19 cellular contexts compared by ENCODE assay signal in the genomic region with DNA sequence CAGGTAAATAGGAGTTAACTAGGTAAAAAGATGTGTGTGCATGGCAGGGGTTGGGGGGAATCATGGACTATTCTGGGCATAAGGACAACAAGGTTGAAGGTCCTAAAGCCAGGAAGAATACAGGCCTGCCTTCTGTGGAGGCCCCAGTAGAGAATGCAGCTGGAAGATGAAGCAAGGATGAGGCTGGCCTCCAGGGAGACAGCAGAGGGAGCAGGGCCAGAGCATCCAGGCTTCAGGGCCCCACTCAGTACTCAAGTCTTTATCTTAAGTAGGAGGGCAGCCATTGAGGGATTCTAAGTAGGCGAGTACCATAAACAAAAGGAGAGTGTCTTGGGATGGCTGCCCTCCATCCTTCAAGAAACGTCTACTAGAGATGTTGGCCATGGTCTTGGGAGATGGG.
A peak's percentile ranks its signal among the peaks of the same experiment; 100 is the strongest.
DNase-seq lines count a peak whose midpoint lies in the region; ATAC-seq, FAIRE-seq and TF ChIP-seq lines count a peak whose summit lies in the region.
"Had no signal": no experiment of that assay in that cellular context is flagged by ENCODE, and none has a peak within 500 bp of the region (broad histone marks: within the 10 kb centered on the region; RNA-seq: fewer than 3 reads in every experiment).

No MANE protein-coding gene starts in this region.

- peak overlapping the region; percentile 63 for H3K27ac Mint-ChIP-seq in astrocyte (ENCODE audit: unreplicated experiment)
- H3K27ac Mint-ChIP-seq in neural crest cell (ENCODE audit: unreplicated experiment): peak overlapping the region; percentile 70
- H3K27ac Mint-ChIP-seq in activated T-helper 17 cell treated with anti-CD3 and anti-CD28 coated beads, Interleukin-2, amount 50 U/mL, for 72 hours: no peak overlapping the region
- H3K27ac Mint-ChIP-seq: H9 had no signal

- DNase-seq in astrocyte (ENCODE audit: low read depth) (no peak), esophagus squamous epithelium (lab: John Stamatoyannopoulos, UW) (no peak), neural crest cell (ENCODE audit: low read depth, low spot score) (no peak), NCI-H146 treated with DMSO at 0.1 percent for 48 hours (lab: John Stamatoyannopoulos, UW; ENCODE audit: unreplicated experiment) (no peak)
- DNase-seq: Caco-2; CD4-positive, alpha-beta memory T cell; DMS 273 treated with DMSO at 0.1 percent for 48 hours; DMS79 treated with DMSO at 0.1 percent for 48 hours; GM23248; H9; MM.1S; NCI-H1092; NCI-H1436; NCI-H1930 had no signal

- no peak for TF ChIP-seq POLR2A in esophagus squamous epithelium (IDR thresholded peaks at IDR 0.05)

- no peak overlapping the region for H3K9ac ChIP-seq in astrocyte (ENCODE audit: low read length)
- H3K9ac ChIP-seq: GM23248 had no signal

- no peak for FAIRE-seq in astrocyte (lab: Jason Lieb, UNC)
- FAIRE-seq: K562 had no signal

- peaks cover 14% of the 10 kb centered on the region for H3K4me1 Mint-ChIP-seq in astrocyte (ENCODE audit: low read depth, unreplicated experiment)
- peaks cover 30% of the 10 kb centered on the region for H3K4me1 Mint-ChIP-seq in neural crest cell
- no peaks in the 10 kb centered on the region for H3K4me1 Mint-ChIP-seq in activated T-helper 17 cell treated with anti-CD3 and anti-CD28 coated beads, Interleukin-2, amount 50 U/mL, for 72 hours
- H3K4me1 Mint-ChIP-seq: CD4-positive, alpha-beta memory T cell had no signal

- no peak overlapping the region for H2AFZ ChIP-seq in astrocyte (ENCODE audit: low read depth, low read length)
- H2AFZ ChIP-seq: GM23248 had no signal

- H3K79me2 ChIP-seq in astrocyte (ENCODE audit: insufficient read depth, low read length): no peaks in the 10 kb centered on the region

- no peaks in the 10 kb centered on the region for H3K27me3 Mint-ChIP-seq in astrocyte (ENCODE audit: low read depth, unreplicated experiment)
- H3K27me3 Mint-ChIP-seq in neural crest cell (ENCODE audit: low read depth): no peaks in the 10 kb centered on the region
- no peaks in the 10 kb centered on the region for H3K27me3 Mint-ChIP-seq in activated T-helper 17 cell treated with anti-CD3 and anti-CD28 coated beads, Interleukin-2, amount 50 U/mL, for 72 hours

- H3K4me2 ChIP-seq in astrocyte (ENCODE audit: low read length): no peak overlapping the region

- H3K36me3 ChIP-seq in astrocyte (ENCODE audit: insufficient read depth, low read length) (no peaks in the 10 kb centered on the region), esophagus squamous epithelium (no peaks in the 10 kb centered on the region)

- intact Hi-C loops in esophagus squamous epithelium (cut with DNase I): no loop called here

- H4K20me1 ChIP-seq in astrocyte (ENCODE audit: insufficient read depth, low read length): no peaks in the 10 kb centered on the region

- H3K9me3 ChIP-seq in astrocyte (ENCODE audit: insufficient read depth, low read depth, low read length) (peaks cover 9% of the 10 kb centered on the region), esophagus squamous epithelium (peaks cover 0 to 7% (median 0%) of the 10 kb centered on the region in 3 donors)
- H3K9me3 ChIP-seq: Caco-2 had no signal

- WGBS in esophagus squamous epithelium, 2 donors: 77 to 100% methylated on average over 2 of the region's 2 CpGs

- H3K4me1 ChIP-seq in astrocyte (ENCODE audit: insufficient read depth, low read length) (peaks cover 5% of the 10 kb centered on the region), esophagus squamous epithelium (peaks cover 0 to 40% (median 19%) of the 10 kb centered on the region in 3 donors)

- TF ChIP-seq CTCF in astrocyte (IDR thresholded peaks at IDR 0.05; ENCODE audit: insufficient read depth, low read depth, low read length) (no peak), esophagus squamous epithelium (IDR thresholded peaks at IDR 0.05) (no peak), neural crest cell (conservative IDR thresholded peaks at IDR 0.05) (no peak)

- H3K4me3 ChIP-seq in astrocyte (ENCODE audit: insufficient read depth, low read depth, low read length) (no peak overlapping the region), esophagus squamous epithelium (no peak overlapping the region)
- H3K4me3 ChIP-seq: K562 had no signal

- H3K4me3 Mint-ChIP-seq in astrocyte (ENCODE audit: unreplicated experiment) (no peak overlapping the region), neural crest cell (no peak overlapping the region)
- H3K4me3 Mint-ChIP-seq in activated T-helper 17 cell treated with anti-CD3 and anti-CD28 coated beads, Interleukin-2, amount 50 U/mL, for 72 hours: no peak overlapping the region
- H3K4me3 Mint-ChIP-seq: CD4-positive, alpha-beta memory T cell; H9 had no signal

- H3K27ac ChIP-seq in astrocyte (ENCODE audit: low read depth, low read length): no peak overlapping the region
- peak overlapping the region in 3 of 4 donors; percentile 12 to 84 (median 67) for H3K27ac ChIP-seq in esophagus squamous epithelium
- H3K27ac ChIP-seq: GM23248 had no signal

- no peaks in the 10 kb centered on the region for H3K27me3 ChIP-seq in astrocyte (ENCODE audit: insufficient read depth, low read length)
- no peaks in the 10 kb centered on the region for H3K27me3 ChIP-seq in esophagus squamous epithelium

- no peak for ATAC-seq in HG02678 (IDR thresholded peaks at IDR 0.05; ENCODE audit: unreplicated experiment)
- no peak for ATAC-seq in activated CD4-positive, CD25-positive, alpha-beta regulatory T cell treated with anti-CD3 and anti-CD28 coated beads, Interleukin-2, amount 50 U/mL, for 24 hours
- ATAC-seq in activated T-helper 17 cell treated with anti-CD3 and anti-CD28 coated beads, Interleukin-2, amount 50 U/mL, for 72 hours (replicated peaks): no peak
- ATAC-seq: K562, Right ventricle myocardium inferior had no signal

- H3K36me3 Mint-ChIP-seq in astrocyte (ENCODE audit: low read depth, unreplicated experiment) (no peaks in the 10 kb centered on the region), neural crest cell (ENCODE audit: low read depth) (peaks cover 2% of the 10 kb centered on the region)
- no peaks in the 10 kb centered on the region for H3K36me3 Mint-ChIP-seq in activated T-helper 17 cell treated with anti-CD3 and anti-CD28 coated beads, Interleukin-2, amount 50 U/mL, for 72 hours (ENCODE audit: low read depth)
- H3K36me3 Mint-ChIP-seq: CD4-positive, alpha-beta memory T cell had no signal

- H3K9me3 Mint-ChIP-seq in astrocyte (ENCODE audit: unreplicated experiment): peaks cover 3% of the 10 kb centered on the region
- H3K9me3 Mint-ChIP-seq in neural crest cell: peaks cover 15% of the 10 kb centered on the region
- H3K9me3 Mint-ChIP-seq in activated T-helper 17 cell treated with anti-CD3 and anti-CD28 coated beads, Interleukin-2, amount 50 U/mL, for 72 hours: peaks cover 15% of the 10 kb centered on the region
